ENCODE assay signal across 8 cellular contexts in the genomic region with DNA sequence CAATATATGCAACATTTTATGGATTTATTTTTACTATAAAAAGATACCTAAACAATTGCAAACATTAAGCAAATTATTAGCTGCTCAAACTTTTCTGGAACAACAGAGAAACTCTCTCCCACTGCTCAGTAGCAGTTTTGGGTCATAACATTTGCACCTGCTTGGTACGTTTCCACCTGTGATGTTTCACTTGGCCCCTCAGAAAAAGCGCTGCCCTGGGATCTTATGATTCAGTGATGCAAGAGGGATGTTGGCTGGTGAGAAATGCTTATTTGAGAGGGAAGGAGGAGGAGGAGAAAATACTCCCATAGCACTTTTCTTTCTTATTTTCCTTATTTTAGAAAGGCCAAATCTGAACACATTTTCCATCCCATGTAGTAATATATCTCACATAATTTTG. TPM values are rescaled to one million over a fixed set of nuclear protein-coding genes. Genes with fewer than 3 reads are reported as not detected.
DNase-seq lines count a peak whose midpoint lies in the region; ATAC-seq, FAIRE-seq and TF ChIP-seq lines count a peak whose summit lies in the region.

No MANE protein-coding gene starts in this region.

- CTCF ChIA-PET in T-cell (lab: Charles Lee), result interaction anchor here (1.4 to 2.4 kb wide), 2 partner anchors 9 to 12 kb away, joined by 4 to 9 read pairs; a partner anchor contains a TSS

- H3K4me3 Mint-ChIP-seq in T-cell, result peak overlapping the region; percentile 91 to 95 (median 93)

- no peak for DNase-seq in GM19239 (ENCODE audit: insufficient read length, low spot score)
- DNase-seq in T-cell, result no peak
- DNase-seq in sigmoid colon, result no peak
- no peak for DNase-seq in germinal center (ENCODE audit: low spot score)
- DNase-seq in KG1 (lab: John Stamatoyannopoulos, UW), result no peak

- H3K9me3 ChIP-seq in gastroesophageal sphincter, result no peaks in the 10 kb centered on the region
- no peaks in the 10 kb centered on the region for H3K9me3 ChIP-seq in sigmoid colon

- H3K9me3 Mint-ChIP-seq in T-cell, result no peaks in the 10 kb centered on the region

- H3K36me3 ChIP-seq in gastroesophageal sphincter, result no peaks in the 10 kb centered on the region
- no peaks in the 10 kb centered on the region for H3K36me3 ChIP-seq in sigmoid colon

- TF ChIP-seq CTCF in gastroesophageal sphincter (IDR thresholded peaks at IDR 0.05) (no peak), sigmoid colon (IDR thresholded peaks at IDR 0.05) (no peak)

- H3K27ac Mint-ChIP-seq in T-cell, result peak overlapping the region; percentile 97 to 98

- POLR2A ChIA-PET in T-cell (lab: Charles Lee), result interaction anchor here in 1 of 2 donors (0.8 kb wide), 1 partner anchor 9 kb away, joined by 6 read pairs; a partner anchor contains a TSS

- H3K27me3 Mint-ChIP-seq in T-cell, result no peaks in the 10 kb centered on the region

- H3K27ac ChIP-seq in gastroesophageal sphincter (peak overlapping the region; percentile 89 to 95 (median 93)), sigmoid colon (peak overlapping the region; percentile 89 to 97 (median 96))

- intact Hi-C loops in sigmoid colon (cut with DNase I), result loop anchor here (5.0 to 10.0 kb wide), 3 partner anchors 138 to 606 kb away; no protein-coding TSS in a partner anchor

- ATAC-seq in T-cell (replicated peaks in 1 of 4) (no peak), gastroesophageal sphincter (no peak), HG03045 (IDR thresholded peaks at IDR 0.05; ENCODE audit: unreplicated experiment) (no peak), GM21825 (IDR thresholded peaks at IDR 0.05; ENCODE audit: unreplicated experiment) (no peak)

- no peaks in the 10 kb centered on the region for H3K36me3 Mint-ChIP-seq in T-cell

- no peak for TF ChIP-seq EP300 in gastroesophageal sphincter (IDR thresholded peaks at IDR 0.05)
- TF ChIP-seq EP300 in sigmoid colon (IDR thresholded peaks at IDR 0.05), result no peak

- peaks cover 0 to 69% (median 6%) of the 10 kb centered on the region in 3 donors for H3K4me1 ChIP-seq in gastroesophageal sphincter
- peaks cover 0 to 79% (median 60%) of the 10 kb centered on the region in 4 donors for H3K4me1 ChIP-seq in sigmoid colon

- peak overlapping the region in 1 of 2 donors; percentile 89 for H3K4me3 ChIP-seq in gastroesophageal sphincter
- peak overlapping the region in 3 of 4 donors; percentile 61 to 85 (median 74) for H3K4me3 ChIP-seq in sigmoid colon

- WGBS in gastroesophageal sphincter (ENCODE audit: low coverage in 1 of 2), 2 donors, result 77 to 80% methylated on average over 2 of the region's 2 CpGs
- WGBS in sigmoid colon, 2 donors, result 86 to 88% methylated on average over 2 of the region's 2 CpGs

- H3K4me1 Mint-ChIP-seq in T-cell, result peaks cover 34 to 68% (median 49%) of the 10 kb centered on the region in 3 donors

- TF ChIP-seq POLR2A in gastroesophageal sphincter (IDR thresholded peaks at IDR 0.05) (no peak), sigmoid colon (IDR thresholded peaks at IDR 0.05) (no peak)

- FAIRE-seq in GM19239 (lab: Jason Lieb, UNC), result peak; percentile 57

- H3K27me3 ChIP-seq in gastroesophageal sphincter (no peaks in the 10 kb centered on the region), sigmoid colon (no peaks in the 10 kb centered on the region)

RNA-seq across cellular contexts. Expression of a gene that starts 9.2 kb away (rescaled TPM):
- total RNA-seq in T-cell (1 to 10 TPM; 3.7 to 8.7 (median 6.7) TPM), gastroesophageal sphincter (10 to 100 TPM; 17.4 to 39.0 (median 25.3) TPM), sigmoid colon (10 to 100 TPM; 18.5 to 29.1 (median 23.7) TPM)
- 1 to 10 TPM; 2.3 to 7.6 (median 6.0) TPM for polyA plus RNA-seq in sigmoid colon

RNA-seq across cellular contexts. Expression of a gene that starts 45.4 kb away (rescaled TPM):
- total RNA-seq in T-cell (10 to 100 TPM; 41.0 to 53.2 (median 47.8) TPM), gastroesophageal sphincter (10 to 100 TPM; 22.2 to 35.2 (median 24.7) TPM), sigmoid colon (10 to 100 TPM; 17.5 to 28.0 (median 23.1) TPM)
- polyA plus RNA-seq in sigmoid colon, result 10 to 100 TPM in 1 of 3 donors, 1 to 10 TPM in 2; 1.8 to 13.0 (median 5.3) TPM
